In the genomic region with DNA sequence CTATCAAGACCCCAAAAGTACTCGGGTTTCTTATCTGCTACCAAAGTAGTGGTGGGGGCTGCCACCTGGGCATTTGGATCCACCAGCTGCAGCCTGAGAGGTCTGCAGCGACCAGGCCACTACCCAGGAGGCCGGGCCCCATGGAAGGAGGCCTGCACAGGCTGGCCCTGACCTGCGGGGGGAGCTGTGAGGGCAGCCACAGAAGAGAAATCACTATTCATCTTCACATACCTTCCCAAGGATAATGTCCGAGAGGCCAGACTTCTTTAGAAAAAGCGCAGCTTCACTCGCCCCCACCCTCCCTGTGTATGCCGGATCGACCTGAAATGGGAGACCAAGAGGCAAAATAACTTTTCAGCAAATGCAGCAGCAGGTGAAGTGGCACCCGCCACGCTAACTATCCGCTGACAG, we compare ENCODE assay signal across 9 cellular contexts. TPM values are rescaled to one million over a fixed set of nuclear protein-coding genes. Genes with fewer than 3 reads are reported as not detected.
A peak's percentile ranks its signal among the peaks of the same experiment; 100 is the strongest.
DNase-seq lines count a peak whose midpoint lies in the region; ATAC-seq and TF ChIP-seq lines count a peak whose summit lies in the region.
"Had no signal": no experiment of that assay in that cellular context is flagged by ENCODE, and none has a peak within 500 bp of the region (broad histone marks: within the 10 kb centered on the region; RNA-seq: fewer than 3 reads in every experiment).

No MANE protein-coding gene starts in this region.

- no peaks in the 10 kb centered on the region for H3K27me3 Mint-ChIP-seq in chondrocyte (ENCODE audit: low read depth)

- H3K4me3 ChIP-seq in neuron (ENCODE audit: low read length), result peak overlapping the region; percentile 8
- H3K4me3 ChIP-seq: lung had no signal

- peaks cover 8% of the 10 kb centered on the region for H3K36me3 Mint-ChIP-seq in chondrocyte (ENCODE audit: low read depth)

- H2AFZ ChIP-seq in neuron (ENCODE audit: low read depth, low read length), result no peak overlapping the region

- peak; percentile 71 for TF ChIP-seq CTCF in chondrocyte (IDR thresholded peaks at IDR 0.05)

- peaks cover 33% of the 10 kb centered on the region for H3K4me1 ChIP-seq in neuron (ENCODE audit: insufficient read depth, low read length)

- no peaks in the 10 kb centered on the region for H3K9me3 ChIP-seq in neuron (ENCODE audit: low read length)

- ATAC-seq in GM21737 (IDR thresholded peaks at IDR 0.05; ENCODE audit: unreplicated experiment), result no peak

- peaks cover 32% of the 10 kb centered on the region for H3K36me3 ChIP-seq in neuron (ENCODE audit: insufficient read depth, low read length)

- H3K9me3 Mint-ChIP-seq in chondrocyte (ENCODE audit: low read depth), result peaks cover 4% of the 10 kb centered on the region

- H3K27ac Mint-ChIP-seq in chondrocyte (ENCODE audit: unreplicated experiment), result no peak overlapping the region

- H3K4me3 Mint-ChIP-seq in chondrocyte (ENCODE audit: unreplicated experiment), result no peak overlapping the region

- no peaks in the 10 kb centered on the region for H3K27me3 ChIP-seq in neuron (ENCODE audit: insufficient read depth, low read length)

- DNase-seq in DMS153 (lab: John Stamatoyannopoulos, UW) (peak; percentile 9), DMS153 treated with DMSO at 0.1 percent for 48 hours (lab: John Stamatoyannopoulos, UW; ENCODE audit: unreplicated experiment) (no peak), NCI-H1092 treated with DMSO at 0.1 percent for 48 hours (lab: John Stamatoyannopoulos, UW) (peak; percentile 10), chondrocyte (ENCODE audit: low spot score) (no peak), NCI-H128 (lab: John Stamatoyannopoulos, UW; ENCODE audit: unreplicated experiment) (no peak)
- DNase-seq in activated CD8-positive, alpha-beta memory T cell treated with anti-CD3 and anti-CD28 coated beads for 24 hours, result no peak

- peaks cover 48% of the 10 kb centered on the region for H3K4me1 Mint-ChIP-seq in chondrocyte (ENCODE audit: low read depth)

RNA-seq across cellular contexts. Expression of gene EPS15L1, which starts 30.1 kb away (rescaled TPM):
- 34.4 to 36.5 TPM (median 36.1 TPM) in 3 replicates for total RNA-seq in chondrocyte

RNA-seq across cellular contexts. Expression of gene CALR3, which starts 54.3 kb away (rescaled TPM):
- total RNA-seq in chondrocyte, result not detected in 3 replicates
- total RNA-seq: lung had no signal

RNA-seq across cellular contexts. Expression of gene C19orf44, which starts 54.5 kb away (rescaled TPM):
- 3.1 to 5.8 TPM (median 3.2 TPM) in 3 replicates for total RNA-seq in chondrocyte

Comparison
In these comparisons a context has a peak if more than half of its experiments do, and no peak if none do; other contexts are left out.
1. DNase-seq: peak in DMS153 (single experiment) and NCI-H1092 treated with DMSO at 0.1 percent for 48 hours (single experiment); none in DMS153 treated with DMSO at 0.1 percent for 48 hours (single experiment), chondrocyte (single experiment), NCI-H128 (single experiment) and activated CD8-positive, alpha-beta memory T cell treated with anti-CD3 and anti-CD28 coated beads for 24 hours (single experiment).